Comparison of ENCODE assay signal across 12 cellular contexts in the genomic region with DNA sequence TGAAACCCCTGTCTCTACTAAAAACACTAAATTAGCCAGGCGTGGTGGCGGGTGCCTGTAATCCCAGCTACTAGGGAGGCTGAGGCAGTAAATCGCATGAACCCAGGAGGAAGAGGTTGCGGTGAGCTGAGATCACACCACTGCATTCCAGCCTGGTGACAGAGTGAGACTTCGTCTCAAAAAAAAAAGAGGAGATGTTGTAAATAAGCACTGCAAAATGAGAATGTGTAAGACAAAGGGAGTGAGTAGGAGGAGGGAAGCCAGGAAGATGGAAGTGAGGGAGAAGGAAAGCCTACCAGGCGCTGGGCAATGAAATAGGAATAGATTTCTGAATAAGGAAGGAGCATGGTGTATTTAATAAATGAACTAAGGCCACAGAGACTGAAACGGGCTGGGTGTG.
"Had no signal": no experiment of that assay in that cellular context is flagged by ENCODE, and none has a peak within 500 bp of the region (broad histone marks: within the 10 kb centered on the region; RNA-seq: fewer than 3 reads in every experiment).

No MANE protein-coding gene starts in this region.

- H3K27ac ChIP-seq: right lobe of liver, suprapubic skin had no signal

- ATAC-seq: activated T-cell treated with anti-CD3 and anti-CD28 coated beads, Interleukin-2, amount 50 U/mL, for 72 hours; right lobe of liver had no signal

- H3K9me3 ChIP-seq: right lobe of liver, suprapubic skin had no signal

- H3K4me3 ChIP-seq: right lobe of liver, suprapubic skin had no signal

- H3K4me1 ChIP-seq: right lobe of liver, suprapubic skin had no signal

- DNase-seq: activated CD4-positive, alpha-beta T cell treated with anti-CD3 and anti-CD28 coated beads, Interleukin-2, amount 10 ng/mL, durations not matched to agents 7 days and 5 days; activated CD4-positive, CD25-positive, alpha-beta regulatory T cell; activated CD8-positive, alpha-beta memory T cell treated with anti-CD3 and anti-CD28 coated beads, Interleukin-2, amount 50 U/mL, for 48 hours; activated gamma-delta T cell treated with Interleukin-2 at 50 U/mL for 16 hours; activated T-cell treated with anti-CD3 and anti-CD28 coated beads, Interleukin-2, amount 50 U/mL, for 72 hours; erythroblast; hippocampal formation; nephron progenitor cell; right lobe of liver; SW 1271; trophoblast cell had no signal

- H3K27me3 ChIP-seq: right lobe of liver, suprapubic skin had no signal

- H3K36me3 ChIP-seq: right lobe of liver, suprapubic skin had no signal
